29 cellular contexts compared by ENCODE assay signal in genomic region chr12:86621957-86622356, GRCh38.
DNase-seq lines count a peak whose midpoint lies in the region; ATAC-seq, FAIRE-seq and TF ChIP-seq lines count a peak whose summit lies in the region.
"Had no signal": no experiment of that assay in that cellular context is flagged by ENCODE, and none has a peak within 500 bp of the region (broad histone marks: within the 10 kb centered on the region; RNA-seq: fewer than 3 reads in every experiment).

No MANE protein-coding gene starts in this region.

- ATAC-seq in HepG2 (no peak), right lobe of liver (no peak)
- ATAC-seq: A549; CD8-positive, alpha-beta T cell had no signal

- FAIRE-seq in HepG2 (lab: Jason Lieb, UNC) = no peak
- FAIRE-seq: A204.1, A549, D721Med had no signal

- TF ChIP-seq POLR2A in HepG2 (IDR thresholded peaks at IDR 0.05; ENCODE audit: insufficient read depth in 1 of 2, low read depth in 2 of 2, low read length in 2 of 2) = no peak
- no peak for TF ChIP-seq POLR2A in right lobe of liver (IDR thresholded peaks at IDR 0.05)

- H4K20me1 ChIP-seq in HepG2 (ENCODE audit: insufficient read depth, low read length) = no peaks in the 10 kb centered on the region
- H4K20me1 ChIP-seq: BLaER1; BLaER1 treated with 17β-estradiol and CSF1 and Interleukin-3, amounts not matched to agents 10 nM and 100 nM had no signal

- H3K36me3 ChIP-seq in HepG2 (replicated peaks in 1 of 2; ENCODE audit: control insufficient read depth in 1 of 2, insufficient read depth in 2 of 2, low read length in 2 of 2) (no peaks in the 10 kb centered on the region), right lobe of liver (no peaks in the 10 kb centered on the region)
- H3K36me3 ChIP-seq: BE2C; BLaER1; BLaER1 treated with 17β-estradiol and CSF1 and Interleukin-3, amounts not matched to agents 10 nM and 100 nM had no signal

- H3K4me2 ChIP-seq in HepG2 (ENCODE audit: low read depth, low read length) = no peak overlapping the region
- H3K4me2 ChIP-seq: A549; BLaER1; BLaER1 treated with 17β-estradiol and CSF1 and Interleukin-3, amounts not matched to agents 10 nM and 100 nM had no signal

- H2AFZ ChIP-seq in HepG2 (ENCODE audit: low read length) = no peak overlapping the region

- TF ChIP-seq RAD21 in HepG2 (CRISPR knock-in tag; IDR thresholded peaks at IDR 0.05) = no peak

- H3K27ac ChIP-seq in HepG2 (ENCODE audit: extremely low read length, insufficient read depth, low read length) = no peak overlapping the region
- H3K27ac ChIP-seq in right lobe of liver = no peak overlapping the region
- H3K27ac ChIP-seq: 22Rv1; A549; BLaER1; BLaER1 treated with 17β-estradiol and CSF1 and Interleukin-3, amounts not matched to agents 10 nM and 100 nM; C4-2B had no signal

- in situ Hi-C loops in HepG2 (cut with HindIII; ENCODE audit: extremely low pct_ligation_motif_present, low pct_unique_long_range_greater_than_20kb) = no loop called here

- 3% methylated on average over 2 of the region's 2 CpGs for WGBS in HepG2 (ENCODE audit: low lambda C conversion rate)
- 22% methylated on average over 2 of the region's 2 CpGs for WGBS in right lobe of liver (ENCODE audit: insufficient coverage, low coverage, low lambda C conversion rate, missing lambda C conversion rate)

- H3K4me3 ChIP-seq in HepG2 (replicated peaks in 1 of 3; ENCODE audit: insufficient read depth in 1 of 3, low read depth in 2 of 3, low read length in 3 of 3) = no peak overlapping the region
- H3K4me3 ChIP-seq in right lobe of liver = no peak overlapping the region
- H3K4me3 ChIP-seq: A549; BLaER1; BLaER1 treated with 17β-estradiol and CSF1 and Interleukin-3, amounts not matched to agents 10 nM and 100 nM had no signal

- no peaks in the 10 kb centered on the region for H3K79me2 ChIP-seq in HepG2 (ENCODE audit: insufficient read depth, low read length)

- TF ChIP-seq EP300 in HepG2 (IDR thresholded peaks at IDR 0.05; ENCODE audit: low read depth in 2 of 2, low read length in 2 of 2) (no peak), HepG2 (CRISPR knock-in tag; IDR thresholded peaks at IDR 0.05; ENCODE audit: borderline replicate concordance) (no peak)

- H3K9me3 ChIP-seq in HepG2 (ENCODE audit: low read length) (peaks cover 32% of the 10 kb centered on the region), right lobe of liver (no peaks in the 10 kb centered on the region)
- H3K9me3 ChIP-seq: BE2C had no signal

- no peak overlapping the region for H3K9ac ChIP-seq in HepG2 (ENCODE audit: insufficient read depth, low read depth, low read length)
- H3K9ac ChIP-seq: BLaER1; BLaER1 treated with 17β-estradiol and CSF1 and Interleukin-3, amounts not matched to agents 10 nM and 100 nM had no signal

- POLR2A ChIA-PET in HepG2 (lab: Yijun Ruan, JAX) = no interaction called here

- BruUV-seq in HepG2 (replicated peaks; lab: Mats Ljungman, UMichigan) = no TSS peak

- H3K4me1 ChIP-seq in HepG2 (ENCODE audit: insufficient read depth, low read length) = no peaks in the 10 kb centered on the region
- H3K4me1 ChIP-seq in right lobe of liver = no peaks in the 10 kb centered on the region
- H3K4me1 ChIP-seq: A549; BE2C; BLaER1; BLaER1 treated with 17β-estradiol and CSF1 and Interleukin-3, amounts not matched to agents 10 nM and 100 nM; Caco-2 had no signal

- no peak for DNase-seq in HepG2 (ENCODE audit: low spot score)
- DNase-seq in right lobe of liver = no peak
- DNase-seq: 8988T; ACHN; AML-193; BE2C; C1 segment of cervical spinal cord; Caco-2; Calu3; CD4-positive, alpha-beta memory T cell; CD4-positive, alpha-beta T cell; CD4-positive, CD25-positive, alpha-beta regulatory T cell; CD8-positive, alpha-beta memory T cell; CD8-positive, alpha-beta T cell; COR-L47; DMS 273 treated with DMSO at 0.1 percent for 48 hours; DMS153; DMS53; DMS79; DMS79 treated with DMSO at 0.1 percent for 48 hours; DND-41; EL had no signal

- TF ChIP-seq CTCF in HepG2 (CRISPR knock-in tag; IDR thresholded peaks at IDR 0.05) (no peak), right lobe of liver (IDR thresholded peaks at IDR 0.05) (no peak)

- no peaks in the 10 kb centered on the region for H3K27me3 ChIP-seq in HepG2 (ENCODE audit: control insufficient read depth in 1 of 2, insufficient read depth in 2 of 2, low read length in 2 of 2)
- H3K27me3 ChIP-seq in right lobe of liver = no peaks in the 10 kb centered on the region
- H3K27me3 ChIP-seq: BE2C; BLaER1; BLaER1 treated with 17β-estradiol and CSF1 and Interleukin-3, amounts not matched to agents 10 nM and 100 nM had no signal

- CTCF ChIA-PET in HepG2 (lab: Yijun Ruan, JAX; ENCODE audit: low intra/inter-chr PET ratio, low total read pairs) = no interaction called here

- intact Hi-C loops in HepG2 (cut with micrococcal nuclease; ENCODE audit: unreplicated experiment) = no loop called here
- intact Hi-C loops in right lobe of liver (cut with DNase I) = no loop called here

TF ChIP-seq in HepG2, 621 proteins besides CTCF, POLR2A, EP300 and RAD21:
- peak; percentile 66 for TF ChIP-seq CREB1 (IDR thresholded peaks at IDR 0.05)
- no peak for TF ChIP-seq CREB1 (CRISPR knock-in tag; IDR thresholded peaks at IDR 0.05)
- no peak for TF ChIP-seq THYN1 (CRISPR knock-in tag; IDR thresholded peaks at IDR 0.05; ENCODE audit: borderline replicate concordance, low read depth)
- TF ChIP-seq SNAI1 (CRISPR knock-in tag; IDR thresholded peaks at IDR 0.05; ENCODE audit: borderline replicate concordance) = no peak
- no peak for TF ChIP-seq TERF1 (CRISPR knock-in tag; IDR thresholded peaks at IDR 0.05)
- TF ChIP-seq ATF7 (IDR thresholded peaks at IDR 0.05) = peak; percentile 67
- TF ChIP-seq ATF7 (CRISPR knock-in tag; IDR thresholded peaks at IDR 0.05) = no peak
